Comparison of ENCODE assay signal across 8 cellular contexts in the genomic region with DNA sequence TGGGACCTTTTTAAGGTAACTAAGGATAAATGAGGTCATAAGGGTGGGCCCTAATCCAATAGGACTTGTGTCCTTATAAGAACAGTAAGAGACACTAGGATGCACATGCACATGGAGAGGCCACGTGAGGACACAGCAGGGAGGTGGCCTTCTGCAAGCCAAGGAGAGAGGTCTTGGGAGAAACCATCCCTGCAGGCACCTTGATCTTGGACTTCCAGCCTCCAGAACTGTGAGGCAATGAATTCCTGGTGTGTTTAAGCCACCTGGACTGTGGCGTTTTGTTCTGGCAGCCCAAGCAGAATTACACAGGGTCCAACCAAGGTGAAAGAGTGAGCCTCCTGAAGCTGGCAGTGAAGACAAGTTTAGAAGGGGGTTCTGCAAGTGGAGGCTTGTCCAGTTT.
"Had no signal": no experiment of that assay in that cellular context is flagged by ENCODE, and none has a peak within 500 bp of the region (broad histone marks: within the 10 kb centered on the region; RNA-seq: fewer than 3 reads in every experiment).

No MANE protein-coding gene starts in this region.

- FAIRE-seq: G401.6, GM12878, GM12891, GM12892, GM18507, GM19239 had no signal

- H3K4me3 ChIP-seq: GM12878 had no signal

- ATAC-seq: GM12878 had no signal

- DNase-seq: GDM1, GF-D8 had no signal
